Comparison of ENCODE assay signal across 1 cellular context in genomic region chr17:42139093-42139492, GRCh38.
TF ChIP-seq lines count a peak whose summit lies in the region.

No MANE protein-coding gene starts in this region.

TF ChIP-seq in K562, 482 proteins besides CTCF, POLR2A, EP300 and RAD21:
- TF ChIP-seq MECOM (CRISPR knock-in tag; IDR thresholded peaks at IDR 0.05) (no peak), JUNB (CRISPR knock-in tag; conservative IDR thresholded peaks at IDR 0.05) (no peak), ZEB2 (IDR thresholded peaks at IDR 0.05) (no peak), SMAD1 (IDR thresholded peaks at IDR 0.05; ENCODE audit: low read depth, low read length, partially characterized antibody) (no peak), ZMIZ1 (IDR thresholded peaks at IDR 0.05; ENCODE audit: low read depth in 2 of 2, low read length in 2 of 2) (no peak), SMARCA4 (IDR thresholded peaks at IDR 0.05) (no peak), ZNF184 (CRISPR knock-in tag; IDR thresholded peaks at IDR 0.05) (no peak), ZNF561 (CRISPR knock-in tag; conservative IDR thresholded peaks at IDR 0.05) (no peak), DEAF1 (CRISPR knock-in tag; IDR thresholded peaks at IDR 0.05) (no peak), NFE2 (IDR thresholded peaks at IDR 0.05; ENCODE audit: low read depth) (no peak), FIP1L1 (IDR thresholded peaks at IDR 0.05; ENCODE audit: low read depth, low read length, poor library complexity, severe bottlenecking) (no peak)
